Comparison of ENCODE assay signal across 23 cellular contexts in genomic region chr17:12068946-12069345, GRCh38.
"Had no signal": no experiment of that assay in that cellular context is flagged by ENCODE, and none has a peak within 500 bp of the region (broad histone marks: within the 10 kb centered on the region; RNA-seq: fewer than 3 reads in every experiment).

No MANE protein-coding gene starts in this region.

- H3K27ac ChIP-seq: adrenal gland, foreskin keratinocyte, pancreas, psoas muscle, testis, vagina had no signal

- H3K4me3 ChIP-seq: adrenal gland, pancreas, psoas muscle, testis, vagina had no signal

- DNase-seq: activated CD4-positive, alpha-beta T cell treated with anti-CD3 and anti-CD28 coated beads, Interleukin-2, amount 50 U/mL, for 4 hours; activated CD8-positive, alpha-beta memory T cell treated with anti-CD3 and anti-CD28 coated beads for 24 hours; activated CD8-positive, alpha-beta memory T cell treated with anti-CD3 and anti-CD28 coated beads, Interleukin-2, amount 50 U/mL, for 4 hours; activated naive CD4-positive, alpha-beta T cell; activated T-cell treated with anti-CD3 and anti-CD28 coated beads, Interleukin-2, amount 50 U/mL, for 4 hours; effector CD8-positive, alpha-beta T cell; erythroblast; foreskin keratinocyte; immature natural killer cell; kidney glomerular epithelial cell; left ventricle myocardium superior; mammary epithelial cell; pancreas; psoas muscle; right cardiac atrium; stimulated activated CD4-positive, alpha-beta T cell treated with anti-CD3 and anti-CD28 coated beads, Interleukin-1b, Interleukin-23, amount 100 ng/mL, for 48 hours; stimulated activated naive CD8-positive, alpha-beta T cell treated with anti-CD3 and anti-CD28 coated beads, Interleukin-15, amount 100 ng/mL, for 72 hours; T-helper 9 cell; testis had no signal

- H3K9me3 ChIP-seq: adrenal gland, pancreas, psoas muscle, testis, vagina had no signal

- H3K36me3 ChIP-seq: adrenal gland, pancreas had no signal

- ATAC-seq: activated T-cell treated with anti-CD3 and anti-CD28 coated beads, Interleukin-2, amount 50 U/mL, for 4 hours; foreskin keratinocyte; left ventricle myocardium superior; natural killer cell treated with Interleukin-12 subunit alpha and Interleukin-12 subunit beta and Interleukin-15 and Interleukin-18, amount 100 ng/mL, for 72 hours; pancreas; psoas muscle; right cardiac atrium; stimulated activated naive CD8-positive, alpha-beta T cell treated with anti-CD3 and anti-CD28 coated beads, Interleukin-15, amount 100 ng/mL, for 72 hours; WTC11 had no signal

- H3K27me3 ChIP-seq: adrenal gland, foreskin keratinocyte, pancreas, testis, vagina had no signal
